18 cellular contexts compared by ENCODE assay signal in the genomic region with DNA sequence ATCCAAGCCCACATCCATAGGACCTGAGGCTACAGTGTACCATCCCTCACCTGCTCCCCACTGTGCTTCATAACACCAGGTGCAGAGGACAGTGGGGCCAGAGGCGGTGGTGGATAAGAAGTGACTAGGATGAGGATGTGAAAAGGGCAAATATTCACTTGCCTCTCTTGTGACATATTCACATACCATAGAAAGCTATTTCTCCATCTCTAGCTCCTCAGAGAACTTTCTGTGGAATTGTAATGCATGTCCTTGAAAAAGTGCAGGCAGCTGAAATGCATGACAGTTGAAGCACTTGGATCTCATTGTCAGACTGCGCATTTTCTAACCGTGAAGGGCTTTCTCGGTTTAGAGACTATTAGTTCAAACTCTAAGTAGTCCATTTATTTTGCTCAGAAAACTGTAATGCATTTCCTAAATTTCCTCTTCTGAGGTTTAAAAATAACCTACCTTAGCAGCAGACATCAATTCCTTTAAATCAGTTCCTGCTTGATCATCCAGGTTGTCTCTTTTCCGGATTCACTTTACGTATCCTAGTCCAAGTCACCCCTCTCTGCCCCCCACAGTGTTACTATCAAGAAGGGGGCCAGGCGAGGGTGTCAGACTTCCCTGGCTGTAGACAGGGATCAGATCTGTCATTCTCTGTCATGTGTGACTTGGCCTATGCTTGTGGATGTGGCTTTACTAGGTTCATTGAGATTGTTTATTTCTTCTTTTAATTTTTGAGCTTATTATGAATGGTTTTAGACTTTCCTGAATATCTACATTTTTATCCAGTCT.
"Had no signal": no experiment of that assay in that cellular context is flagged by ENCODE, and none has a peak within 500 bp of the region (broad histone marks: within the 10 kb centered on the region; RNA-seq: fewer than 3 reads in every experiment).

No MANE protein-coding gene starts in this region.

- H3K27me3 Mint-ChIP-seq: memory B cell had no signal

- H3K9ac ChIP-seq: parathyroid adenoma had no signal

- DNase-seq: activated CD4-positive, alpha-beta T cell treated with anti-CD3 and anti-CD28 coated beads for 36 hours; activated CD4-positive, alpha-beta T cell treated with anti-CD3 and anti-CD28 coated beads, Interleukin-2, amount 50 U/mL, for 4 hours; activated gamma-delta T cell treated with Interleukin-2 at 50 U/mL for 16 hours; esophagus squamous epithelium; heart right ventricle; left colon; right cardiac atrium; small intestine; stimulated activated CD4-positive, alpha-beta T cell treated with anti-CD3 and anti-CD28 coated beads, Interleukin-2, amount 100 ng/mL, for 48 hours; stimulated activated CD8-positive, alpha-beta memory T cell treated with anti-CD3 and anti-CD28 coated beads, Interleukin-4, amount 100 ng/mL, for 48 hours; stimulated activated naive B cell treated with anti-CD40 and anti-IgM and Interleukin-4, amounts not matched to agents 10 μg/mL and 1 μg/mL and 100 μg/mL, for 72 hours; T-helper 9 cell; transverse colon had no signal

- H3K9me3 Mint-ChIP-seq: activated naive CD4-positive, alpha-beta T cell treated with anti-CD3 and anti-CD28 coated beads, Interleukin-2, amount 50 U/mL, for 24 hours; nephron had no signal

- H3K27ac Mint-ChIP-seq: activated CD4-positive, alpha-beta T cell treated with anti-CD3 and anti-CD28 coated beads for 36 hours; activated naive CD4-positive, alpha-beta T cell treated with anti-CD3 and anti-CD28 coated beads, Interleukin-2, amount 50 U/mL, for 24 hours; memory B cell; nephron; stimulated activated naive B cell treated with anti-CD40 and anti-IgM and Interleukin-4, amounts not matched to agents 10 μg/mL and 1 μg/mL and 100 μg/mL, for 72 hours had no signal

- H3K4me3 ChIP-seq: coronary artery, esophagus squamous epithelium, heart right ventricle, transverse colon had no signal

- H3K36me3 ChIP-seq: esophagus squamous epithelium, heart right ventricle, transverse colon had no signal

- H3K27ac ChIP-seq: coronary artery, esophagus squamous epithelium, heart right ventricle, parathyroid adenoma, transverse colon had no signal

- H3K4me3 Mint-ChIP-seq: activated CD4-positive, alpha-beta T cell treated with anti-CD3 and anti-CD28 coated beads for 36 hours; activated naive CD4-positive, alpha-beta T cell treated with anti-CD3 and anti-CD28 coated beads, Interleukin-2, amount 50 U/mL, for 24 hours; memory B cell; nephron; stimulated activated naive B cell treated with anti-CD40 and anti-IgM and Interleukin-4, amounts not matched to agents 10 μg/mL and 1 μg/mL and 100 μg/mL, for 72 hours had no signal

- H3K9me3 ChIP-seq: esophagus squamous epithelium, heart right ventricle, transverse colon had no signal

- H3K36me3 Mint-ChIP-seq: activated naive CD4-positive, alpha-beta T cell treated with anti-CD3 and anti-CD28 coated beads, Interleukin-2, amount 50 U/mL, for 24 hours; memory B cell; stimulated activated naive B cell treated with anti-CD40 and anti-IgM and Interleukin-4, amounts not matched to agents 10 μg/mL and 1 μg/mL and 100 μg/mL, for 72 hours had no signal

- ATAC-seq: activated CD4-positive, alpha-beta T cell treated with anti-CD3 and anti-CD28 coated beads for 36 hours; heart right ventricle; left colon; right cardiac atrium; stimulated activated naive B cell treated with anti-CD40 and anti-IgM and Interleukin-4, amounts not matched to agents 10 μg/mL and 1 μg/mL and 100 μg/mL, for 72 hours had no signal

- H3K4me1 ChIP-seq: esophagus squamous epithelium, parathyroid adenoma, transverse colon had no signal

- H3K4me1 Mint-ChIP-seq: activated CD4-positive, alpha-beta T cell treated with anti-CD3 and anti-CD28 coated beads for 36 hours; activated naive CD4-positive, alpha-beta T cell treated with anti-CD3 and anti-CD28 coated beads, Interleukin-2, amount 50 U/mL, for 24 hours; memory B cell had no signal
